1 cellular context compared by ENCODE assay signal in genomic region chr6:10505529-10505928, GRCh38.
TF ChIP-seq lines count a peak whose summit lies in the region.

No MANE protein-coding gene starts in this region.

TF ChIP-seq in HepG2, 621 proteins besides CTCF, POLR2A, EP300 and RAD21 (continued from another document and continues in another):
- TF ChIP-seq ZHX1 (CRISPR knock-in tag; IDR thresholded peaks at IDR 0.05; ENCODE audit: low read depth) (no peak), CCDC6 (CRISPR knock-in tag; IDR thresholded peaks at IDR 0.05) (no peak), MTA3 (CRISPR knock-in tag; IDR thresholded peaks at IDR 0.05) (no peak), ETS1 (CRISPR knock-in tag; IDR thresholded peaks at IDR 0.05) (no peak), ZSCAN20 (CRISPR knock-in tag; IDR thresholded peaks at IDR 0.05; ENCODE audit: borderline replicate concordance) (no peak), FOXK2 (IDR thresholded peaks at IDR 0.05) (peak; percentile 43; the same call in 1 of the 2 replicates), BCL6 (CRISPR knock-in tag; IDR thresholded peaks at IDR 0.05) (peak; percentile 95), SP1 (IDR thresholded peaks at IDR 0.05) (no peak), SP1 (CRISPR knock-in tag; IDR thresholded peaks at IDR 0.05) (no peak), ZSCAN5A (CRISPR knock-in tag; IDR thresholded peaks at IDR 0.05; ENCODE audit: borderline replicate concordance) (peak; percentile 77; the same call in 1 of the 2 replicates), ZC3H4 (CRISPR knock-in tag; IDR thresholded peaks at IDR 0.05; ENCODE audit: borderline replicate concordance) (no peak), GFI1 (CRISPR knock-in tag; IDR thresholded peaks at IDR 0.05; ENCODE audit: borderline replicate concordance) (peak; percentile 76; the same call in 1 of the 2 replicates), SAFB2 (CRISPR knock-in tag; IDR thresholded peaks at IDR 0.05; ENCODE audit: borderline replicate concordance, low read depth) (no peak), ZNF75D (CRISPR knock-in tag; IDR thresholded peaks at IDR 0.05; ENCODE audit: borderline replicate concordance) (no peak), ZNF574 (CRISPR knock-in tag; IDR thresholded peaks at IDR 0.05) (0 out of 2 replicates have a peak, but pooled peaks have one; percentile 40), ZFAT (CRISPR knock-in tag; conservative IDR thresholded peaks at IDR 0.05) (no peak), MBD4 (IDR thresholded peaks at IDR 0.05; ENCODE audit: borderline replicate concordance, low read length) (no peak), ZNF546 (CRISPR knock-in tag; conservative IDR thresholded peaks at IDR 0.05) (no peak), NFYC (CRISPR knock-in tag; IDR thresholded peaks at IDR 0.05) (peak; percentile 72), PHF8 (CRISPR knock-in tag; IDR thresholded peaks at IDR 0.05) (no peak), HDAC1 (CRISPR knock-in tag; IDR thresholded peaks at IDR 0.05) (peak; percentile 70), FOXO4 (CRISPR knock-in tag; conservative IDR thresholded peaks at IDR 0.05) (no peak), ZNF556 (CRISPR knock-in tag; IDR thresholded peaks at IDR 0.05; ENCODE audit: borderline replicate concordance) (no peak), HNF1B (CRISPR knock-in tag; IDR thresholded peaks at IDR 0.05) (peak; percentile 78; the same call in 1 of the 2 replicates), ZNF678 (CRISPR knock-in tag; IDR thresholded peaks at IDR 0.05) (no peak), ATF1 (CRISPR knock-in tag; IDR thresholded peaks at IDR 0.05) (peak; percentile 72), ZNF878 (CRISPR knock-in tag; IDR thresholded peaks at IDR 0.05) (no peak), ZNF891 (CRISPR knock-in tag; IDR thresholded peaks at IDR 0.05) (no peak), ZNF350 (CRISPR knock-in tag; IDR thresholded peaks at IDR 0.05; ENCODE audit: borderline replicate concordance, low read depth) (peak; percentile 61; the same call in 1 of the 2 replicates), CBX5 (CRISPR knock-in tag; IDR thresholded peaks at IDR 0.05; ENCODE audit: borderline replicate concordance) (peak; percentile 75; the same call in 1 of the 2 replicates), ZSCAN21 (CRISPR knock-in tag; IDR thresholded peaks at IDR 0.05; ENCODE audit: borderline replicate concordance) (peak; percentile 51; the same call in 1 of the 2 replicates), ZNF337 (CRISPR knock-in tag; IDR thresholded peaks at IDR 0.05; ENCODE audit: borderline replicate concordance, low read depth) (no peak), KDM2A (CRISPR knock-in tag; IDR thresholded peaks at IDR 0.05; ENCODE audit: borderline replicate concordance, low read depth) (no peak), MTF2 (CRISPR knock-in tag; IDR thresholded peaks at IDR 0.05; ENCODE audit: borderline replicate concordance) (no peak), U2AF1 (optimal IDR thresholded peaks at IDR 0.05; ENCODE audit: low read depth, low read length) (no peak), MEIS1 (CRISPR knock-in tag; IDR thresholded peaks at IDR 0.05; ENCODE audit: borderline replicate concordance) (peak; percentile 27; the same call in 1 of the 2 replicates), ZBTB25 (CRISPR knock-in tag; IDR thresholded peaks at IDR 0.05) (peak; percentile 91), HIC2 (CRISPR knock-in tag; IDR thresholded peaks at IDR 0.05; ENCODE audit: low read depth) (no peak), SIN3A (IDR thresholded peaks at IDR 0.05; ENCODE audit: borderline replicate concordance, low read depth, low read length) (no peak), ARNT2 (CRISPR knock-in tag; IDR thresholded peaks at IDR 0.05; ENCODE audit: low read depth) (no peak), SOX5 (CRISPR knock-in tag; IDR thresholded peaks at IDR 0.05; ENCODE audit: borderline replicate concordance) (peak; percentile 100)
- TF ChIP-seq, protein P1, sequence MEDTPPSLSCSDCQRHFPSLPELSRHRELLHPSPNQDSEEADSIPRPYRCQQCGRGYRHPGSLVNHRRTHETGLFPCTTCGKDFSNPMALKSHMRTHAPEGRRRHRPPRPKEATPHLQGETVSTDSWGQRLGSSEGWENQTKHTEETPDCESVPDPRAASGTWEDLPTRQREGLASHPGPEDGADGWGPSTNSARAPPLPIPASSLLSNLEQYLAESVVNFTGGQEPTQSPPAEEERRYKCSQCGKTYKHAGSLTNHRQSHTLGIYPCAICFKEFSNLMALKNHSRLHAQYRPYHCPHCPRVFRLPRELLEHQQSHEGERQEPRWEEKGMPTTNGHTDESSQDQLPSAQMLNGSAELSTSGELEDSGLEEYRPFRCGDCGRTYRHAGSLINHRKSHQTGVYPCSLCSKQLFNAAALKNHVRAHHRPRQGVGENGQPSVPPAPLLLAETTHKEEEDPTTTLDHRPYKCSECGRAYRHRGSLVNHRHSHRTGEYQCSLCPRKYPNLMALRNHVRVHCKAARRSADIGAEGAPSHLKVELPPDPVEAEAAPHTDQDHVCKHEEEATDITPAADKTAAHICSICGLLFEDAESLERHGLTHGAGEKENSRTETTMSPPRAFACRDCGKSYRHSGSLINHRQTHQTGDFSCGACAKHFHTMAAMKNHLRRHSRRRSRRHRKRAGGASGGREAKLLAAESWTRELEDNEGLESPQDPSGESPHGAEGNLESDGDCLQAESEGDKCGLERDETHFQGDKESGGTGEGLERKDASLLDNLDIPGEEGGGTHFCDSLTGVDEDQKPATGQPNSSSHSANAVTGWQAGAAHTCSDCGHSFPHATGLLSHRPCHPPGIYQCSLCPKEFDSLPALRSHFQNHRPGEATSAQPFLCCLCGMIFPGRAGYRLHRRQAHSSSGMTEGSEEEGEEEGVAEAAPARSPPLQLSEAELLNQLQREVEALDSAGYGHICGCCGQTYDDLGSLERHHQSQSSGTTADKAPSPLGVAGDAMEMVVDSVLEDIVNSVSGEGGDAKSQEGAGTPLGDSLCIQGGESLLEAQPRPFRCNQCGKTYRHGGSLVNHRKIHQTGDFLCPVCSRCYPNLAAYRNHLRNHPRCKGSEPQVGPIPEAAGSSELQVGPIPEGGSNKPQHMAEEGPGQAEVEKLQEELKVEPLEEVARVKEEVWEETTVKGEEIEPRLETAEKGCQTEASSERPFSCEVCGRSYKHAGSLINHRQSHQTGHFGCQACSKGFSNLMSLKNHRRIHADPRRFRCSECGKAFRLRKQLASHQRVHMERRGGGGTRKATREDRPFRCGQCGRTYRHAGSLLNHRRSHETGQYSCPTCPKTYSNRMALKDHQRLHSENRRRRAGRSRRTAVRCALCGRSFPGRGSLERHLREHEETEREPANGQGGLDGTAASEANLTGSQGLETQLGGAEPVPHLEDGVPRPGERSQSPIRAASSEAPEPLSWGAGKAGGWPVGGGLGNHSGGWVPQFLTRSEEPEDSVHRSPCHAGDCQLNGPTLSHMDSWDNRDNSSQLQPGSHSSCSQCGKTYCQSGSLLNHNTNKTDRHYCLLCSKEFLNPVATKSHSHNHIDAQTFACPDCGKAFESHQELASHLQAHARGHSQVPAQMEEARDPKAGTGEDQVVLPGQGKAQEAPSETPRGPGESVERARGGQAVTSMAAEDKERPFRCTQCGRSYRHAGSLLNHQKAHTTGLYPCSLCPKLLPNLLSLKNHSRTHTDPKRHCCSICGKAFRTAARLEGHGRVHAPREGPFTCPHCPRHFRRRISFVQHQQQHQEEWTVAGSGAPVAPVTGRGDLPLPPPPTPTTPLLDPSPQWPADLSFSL (CRISPR knock-in tag; IDR thresholded peaks at IDR 0.05): no peak
